ENCODE assay signal across 31 cellular contexts in genomic region chr10:31151301-31151700, GRCh38.
"Had no signal": no experiment of that assay in that cellular context is flagged by ENCODE, and none has a peak within 500 bp of the region (broad histone marks: within the 10 kb centered on the region; RNA-seq: fewer than 3 reads in every experiment).

No MANE protein-coding gene starts in this region.

- H3K9me3 Mint-ChIP-seq: activated naive CD8-positive, alpha-beta T cell treated with anti-CD3 and anti-CD28 coated beads, Interleukin-2, amount 10 ng/mL, durations not matched to agents 7 days and 5 days; T-helper 1 cell treated with Interleukin-12 subunit alpha and Interleukin-12 subunit beta and Interleukin-4 antibody, amounts not matched to agents 30 μg/mL and 1 μg/mL, for 36 hours had no signal

- H3K9me3 ChIP-seq: adrenal gland, SJSA1 had no signal

- H3K27me3 ChIP-seq: adrenal gland, SJSA1 had no signal

- H3K27me3 Mint-ChIP-seq: activated naive CD4-positive, alpha-beta T cell treated with anti-CD3 and anti-CD28 coated beads, Interleukin-2, amount 10 ng/mL, durations not matched to agents 7 days and 5 days; activated naive CD8-positive, alpha-beta T cell treated with anti-CD3 and anti-CD28 coated beads, Interleukin-2, amount 10 ng/mL, durations not matched to agents 7 days and 5 days had no signal

- H3K27ac ChIP-seq: adrenal gland, SJSA1 had no signal

- ATAC-seq: activated T-cell treated with anti-CD3 and anti-CD28 coated beads, Interleukin-2, amount 50 U/mL, for 72 hours; Panc1; SK-N-SH treated with all-trans-retinoic acid at 6 μM for 48 hours; WTC11 had no signal

- H3K4me3 Mint-ChIP-seq: activated CD4-positive, alpha-beta memory T cell treated with anti-CD3 and anti-CD28 coated beads for 36 hours; activated naive CD4-positive, alpha-beta T cell treated with anti-CD3 and anti-CD28 coated beads, Interleukin-2, amount 10 ng/mL, durations not matched to agents 7 days and 5 days; activated naive CD8-positive, alpha-beta T cell treated with anti-CD3 and anti-CD28 coated beads, Interleukin-2, amount 10 ng/mL, durations not matched to agents 7 days and 5 days; activated T-cell treated with anti-CD3 and anti-CD28 coated beads, Interleukin-2, amount 50 U/mL, for 72 hours; T-helper 1 cell treated with Interleukin-12 subunit alpha and Interleukin-12 subunit beta and Interleukin-4 antibody, amounts not matched to agents 30 μg/mL and 1 μg/mL, for 36 hours; WTC11 had no signal

- H3K27ac Mint-ChIP-seq: activated CD4-positive, alpha-beta memory T cell treated with anti-CD3 and anti-CD28 coated beads for 36 hours; activated naive CD4-positive, alpha-beta T cell treated with anti-CD3 and anti-CD28 coated beads, Interleukin-2, amount 10 ng/mL, durations not matched to agents 7 days and 5 days; activated naive CD8-positive, alpha-beta T cell treated with anti-CD3 and anti-CD28 coated beads, Interleukin-2, amount 10 ng/mL, durations not matched to agents 7 days and 5 days; activated T-cell treated with anti-CD3 and anti-CD28 coated beads, Interleukin-2, amount 50 U/mL, for 72 hours; activated T-helper 2 cell treated with anti-CD3 and anti-CD28 coated beads, Interferon-gamma antibody, Interleukin-2, Interleukin-4, amounts not matched to agents 10 μg/mL and 5 μg/mL and 100 μg/mL, durations not matched to agents 14 hours and 24 hours and 36 hours; T-helper 1 cell treated with Interleukin-12 subunit alpha and Interleukin-12 subunit beta and Interleukin-4 antibody, amounts not matched to agents 30 μg/mL and 1 μg/mL, for 36 hours; WTC11 had no signal

- DNase-seq: activated CD4-positive, alpha-beta memory T cell treated with anti-CD3 and anti-CD28 coated beads for 36 hours; activated CD4-positive, alpha-beta T cell treated with anti-CD3 and anti-CD28 coated beads for 48 hours; activated CD4-positive, CD25-positive, alpha-beta regulatory T cell treated with anti-CD3 and anti-CD28 coated beads, Interleukin-2, amount 50 U/mL, for 72 hours; activated CD8-positive, alpha-beta memory T cell treated with anti-CD3 and anti-CD28 coated beads, Interleukin-2, amount 50 U/mL, for 4 hours; activated gamma-delta T cell treated with Interleukin-2 at 50 U/mL for 16 hours; activated naive CD4-positive, alpha-beta T cell treated with anti-CD3 and anti-CD28 coated beads, Interleukin-2, amount 10 ng/mL, durations not matched to agents 7 days and 5 days; activated naive CD8-positive, alpha-beta T cell treated with anti-CD3 and anti-CD28 coated beads, Interleukin-2, amount 10 ng/mL, durations not matched to agents 7 days and 5 days; activated T-cell treated with anti-CD3 and anti-CD28 coated beads, Interleukin-2, amount 50 U/mL, for 72 hours; adrenal gland; anterior cingulate cortex; cerebellar nuclear complex; KBM-7; NCI-H1092; NCI-H1417; NCI-H1930; NCI-H2171; NCI-H226; NCI-H510A; NCI-H526 treated with DMSO at 0.1 percent for 48 hours; NCI-H82; NK-92 treated with Interleukin-12 subunit alpha and Interleukin-12 subunit beta, amount 100 ng/mL, for 24 hours; OCI-M1; Right ventricle myocardium superior; RPMI8226; T-helper 9 cell had no signal

- H3K36me3 ChIP-seq: adrenal gland, SJSA1 had no signal

- H3K36me3 Mint-ChIP-seq: activated CD4-positive, alpha-beta memory T cell treated with anti-CD3 and anti-CD28 coated beads for 36 hours; activated naive CD4-positive, alpha-beta T cell treated with anti-CD3 and anti-CD28 coated beads, Interleukin-2, amount 10 ng/mL, durations not matched to agents 7 days and 5 days; activated naive CD8-positive, alpha-beta T cell treated with anti-CD3 and anti-CD28 coated beads, Interleukin-2, amount 10 ng/mL, durations not matched to agents 7 days and 5 days; WTC11 had no signal

- H3K4me3 ChIP-seq: adrenal gland, SJSA1 had no signal
